ENCODE assay signal across 1 cellular context in genomic region chr13:109790951-109791605, GRCh38.
TF ChIP-seq lines count a peak whose summit lies in the region.

No MANE protein-coding gene starts in this region.

TF ChIP-seq in GM12878, 131 proteins besides CTCF, POLR2A, EP300 and RAD21:
- TF ChIP-seq REST (IDR thresholded peaks at IDR 0.05; ENCODE audit: low read depth, low read length) = no peak
- peak; percentile 36; the same call in 1 of the 2 replicates for TF ChIP-seq SMC3 (IDR thresholded peaks at IDR 0.05; ENCODE audit: borderline replicate concordance, low read length)
- no peak for TF ChIP-seq TCF3 (IDR thresholded peaks at IDR 0.05; ENCODE audit: borderline replicate concordance, insufficient read depth, low read depth, low read length)
